8 cellular contexts compared by ENCODE assay signal in genomic region chr1:85708826-85709222, GRCh38. TPM values are rescaled to one million over a fixed set of nuclear protein-coding genes. Genes with fewer than 3 reads are reported as not detected.
DNase-seq lines count a peak whose midpoint lies in the region; ATAC-seq, FAIRE-seq and TF ChIP-seq lines count a peak whose summit lies in the region.

No MANE protein-coding gene starts in this region.

- DNase-seq in adrenal gland: no peak
- no peak for DNase-seq in kidney
- DNase-seq in thoracic aorta (ENCODE audit: low spot score): no peak
- DNase-seq in stimulated activated naive CD8-positive, alpha-beta T cell treated with anti-CD3 and anti-CD28 coated beads, Interleukin-15, Interleukin-2, amounts not matched to agents 100 U/mL and 50 U/mL, for 24 hours: no peak

- no peak for ATAC-seq in thoracic aorta (ENCODE audit: insufficient number of reproducible peaks, low FRiP score, low read depth)
- ATAC-seq in HG03521 (IDR thresholded peaks at IDR 0.05; ENCODE audit: unreplicated experiment): no peak
- ATAC-seq in HG02885 (IDR thresholded peaks at IDR 0.05; ENCODE audit: poor library complexity, unreplicated experiment): no peak
- no peak for ATAC-seq in HG02884 (IDR thresholded peaks at IDR 0.05; ENCODE audit: unreplicated experiment)
- no peak for ATAC-seq in stimulated activated naive CD8-positive, alpha-beta T cell treated with anti-CD3 and anti-CD28 coated beads, Interleukin-15, Interleukin-2, amounts not matched to agents 100 U/mL and 50 U/mL, for 24 hours

- TF ChIP-seq CTCF in adrenal gland (IDR thresholded peaks at IDR 0.05) (no peak), kidney (IDR thresholded peaks at IDR 0.05; ENCODE audit: borderline replicate concordance, extremely low read depth, insufficient read depth) (no peak), thoracic aorta (IDR thresholded peaks at IDR 0.05) (no peak)

- no peak for FAIRE-seq in kidney (lab: Jason Lieb, UNC)

- H3K9ac ChIP-seq in HUES64 (ENCODE audit: low read depth, low read length): peak overlapping the region; percentile 68
- peak overlapping the region in 1 of 2 donors; percentile 93 for H3K9ac ChIP-seq in kidney (ENCODE audit: low read length in 2 of 2)

- peaks cover 10% of the 10 kb centered on the region; the same call in 1 of the 2 replicates for H3K4me1 ChIP-seq in HUES64 (ENCODE audit: insufficient read depth, low read length)
- peaks cover 0 to 13% of the 10 kb centered on the region in 2 donors for H3K4me1 ChIP-seq in adrenal gland (replicated peaks in 1 of 2)
- peaks cover 10 to 11% of the 10 kb centered on the region in 2 donors for H3K4me1 ChIP-seq in kidney (ENCODE audit: control insufficient read depth in 1 of 2, insufficient read depth in 1 of 2, low read depth in 1 of 2, low read length in 2 of 2)
- peaks cover 9 to 10% of the 10 kb centered on the region in 2 donors for H3K4me1 ChIP-seq in thoracic aorta (ENCODE audit: control insufficient read depth in 1 of 2, low read depth in 2 of 2)

- 82% methylated on average over 5 of the region's 6 CpGs for WGBS in HUES64
- WGBS in adrenal gland, 4 donors: 89 to 96% (median 92%) methylated on average over 6 of the region's 6 CpGs

- H3K36me3 ChIP-seq in HUES64 (ENCODE audit: insufficient read depth, low read length): peaks cover 28% of the 10 kb centered on the region
- no peaks in the 10 kb centered on the region for H3K36me3 ChIP-seq in adrenal gland (replicated peaks in 1 of 2)
- peaks cover 0 to 4% of the 10 kb centered on the region in 2 donors for H3K36me3 ChIP-seq in kidney (ENCODE audit: control insufficient read depth in 1 of 2, insufficient read depth in 2 of 2, low read length in 2 of 2)
- no peaks in the 10 kb centered on the region for H3K36me3 ChIP-seq in thoracic aorta

- peak overlapping the region; percentile 46 for H3K27ac ChIP-seq in HUES64 (ENCODE audit: low read depth, low read length)
- peak overlapping the region in 4 of 5 donors; percentile 19 to 89 (median 82) for H3K27ac ChIP-seq in adrenal gland
- H3K27ac ChIP-seq in kidney (ENCODE audit: low read depth in 2 of 2, low read length in 2 of 2): peak overlapping the region in 1 of 2 donors; percentile 83
- peak overlapping the region; percentile 75 to 90 for H3K27ac ChIP-seq in thoracic aorta

- H3K4me3 ChIP-seq in HUES64 (ENCODE audit: low read length): peak overlapping the region; percentile 89
- H3K4me3 ChIP-seq in adrenal gland: peak overlapping the region in 2 of 4 donors; percentile 67 to 80
- peak overlapping the region; percentile 97 to 99 for H3K4me3 ChIP-seq in kidney (ENCODE audit: low read length in 2 of 2)
- peak overlapping the region; percentile 97 for H3K4me3 ChIP-seq in thoracic aorta

- H3K27me3 ChIP-seq in HUES64 (ENCODE audit: insufficient read depth, low read length) (no peaks in the 10 kb centered on the region), adrenal gland (no peaks in the 10 kb centered on the region), thoracic aorta (replicated peaks; ENCODE audit: insufficient read depth) (no peaks in the 10 kb centered on the region)

- H3K9me3 ChIP-seq in HUES64 (ENCODE audit: insufficient read depth, low read depth, low read length) (peaks cover 5% of the 10 kb centered on the region), adrenal gland (replicated peaks in 1 of 3) (no peaks in the 10 kb centered on the region), kidney (ENCODE audit: control insufficient read depth in 1 of 2, low read length in 2 of 2) (no peaks in the 10 kb centered on the region), thoracic aorta (no peaks in the 10 kb centered on the region)

- no peak for TF ChIP-seq POLR2A in adrenal gland (IDR thresholded peaks at IDR 0.05)

- intact Hi-C loops in adrenal gland (cut with DNase I): no loop called here
- intact Hi-C loops in kidney (cut with DNase I): no loop called here

RNA-seq across cellular contexts. Expression of gene ZNHIT6, which starts 0.6 kb away (rescaled TPM):
- polyA plus RNA-seq in HUES64 (2013, experiment 1 of 2): 11.6 TPM
- polyA plus RNA-seq in HUES64 (2013, experiment 2 of 2): 10.3 TPM
- 10 to 100 TPM in 3 of 8 donors, 1 to 10 TPM in 5; 4.5 to 11.6 (median 9.8) TPM for total RNA-seq in adrenal gland
- polyA plus RNA-seq in adrenal gland: 10 to 100 TPM in 2 of 3 donors, 1 to 10 TPM in 1; 7.9 to 21.1 (median 17.4) TPM
- 17.5 TPM for total RNA-seq in kidney
- polyA plus RNA-seq in kidney (ENCODE audit: insufficient read depth, low read depth, low replicate concordance): 5.8 TPM
- total RNA-seq in thoracic aorta: 10 to 100 TPM; 14.5 to 19.1 TPM
